23 cellular contexts compared by ENCODE assay signal in genomic region chr4:185671496-185671895, GRCh38.
"Had no signal": no experiment of that assay in that cellular context is flagged by ENCODE, and none has a peak within 500 bp of the region (broad histone marks: within the 10 kb centered on the region; RNA-seq: fewer than 3 reads in every experiment).

No MANE protein-coding gene starts in this region.

- H3K27me3 ChIP-seq: colonic mucosa, left lung, neural progenitor cell, ovary, right lobe of liver, spleen, testis had no signal

- H3K4me3 ChIP-seq: colonic mucosa, left lung, lung, neural progenitor cell, ovary, right lobe of liver, spleen, testis had no signal

- H3K4me1 ChIP-seq: colonic mucosa, left lung, neural progenitor cell, right lobe of liver, spleen, testis had no signal

- H3K27ac ChIP-seq: colonic mucosa, left lung, neural progenitor cell, ovary, right lobe of liver, spleen, testis had no signal

- H3K36me3 ChIP-seq: colonic mucosa, left lung, neural progenitor cell, ovary, spleen had no signal

- H3K9ac ChIP-seq: neural progenitor cell had no signal

- H3K9me3 ChIP-seq: colonic mucosa, left lung, ovary, right lobe of liver, spleen, testis had no signal

- DNase-seq: cerebellar nuclear complex; colonic mucosa; dermis blood vessel endothelial cell; endodermal cell; erythroblast; foreskin melanocyte; immature natural killer cell; left lung; mesenchymal stem cell; midbrain; nucleus accumbens; ovary; right lobe of liver; spleen; stimulated activated CD4-positive, alpha-beta T cell treated with anti-CD3 and anti-CD28 coated beads, Interleukin-15, amount 100 ng/mL, for 24 hours; stimulated activated CD4-positive, alpha-beta T cell treated with anti-CD3 and anti-CD28 coated beads, Interleukin-1b, Interleukin-23, amount 100 ng/mL, for 48 hours; stimulated activated CD4-positive, alpha-beta T cell treated with anti-CD3 and anti-CD28 coated beads, Interleukin-4, amount 100 ng/mL, for 24 hours; testis; trophoblast cell had no signal

- ATAC-seq: left lung; natural killer cell treated with Interleukin-12 subunit alpha and Interleukin-12 subunit beta and Interleukin-15 and Interleukin-18, amount 100 ng/mL, for 72 hours; stimulated activated memory B cell treated with anti-CD40 and anti-IgM and Interleukin-4, amounts not matched to agents 10 μg/mL and 1 μg/mL and 100 μg/mL, for 72 hours had no signal
